In genomic region chr9:136621019-136621733, GRCh38 we compare ENCODE assay signal across 21 cellular contexts. TPM values are rescaled to one million over a fixed set of nuclear protein-coding genes. Genes with fewer than 3 reads are reported as not detected.
DNase-seq lines count a peak whose midpoint lies in the region; ATAC-seq and TF ChIP-seq lines count a peak whose summit lies in the region.
"Had no signal": no experiment of that assay in that cellular context is flagged by ENCODE, and none has a peak within 500 bp of the region (broad histone marks: within the 10 kb centered on the region; RNA-seq: fewer than 3 reads in every experiment).

No MANE protein-coding gene starts in this region.

- H3K27me3 Mint-ChIP-seq in neural progenitor cell (ENCODE audit: insufficient read depth, low read depth): peaks cover 9% of the 10 kb centered on the region

- no peak overlapping the region for H3K9ac ChIP-seq in neural progenitor cell

- H3K27me3 ChIP-seq in WERI-Rb-1 (ENCODE audit: insufficient read depth, low read depth, severe bottlenecking) (no peaks in the 10 kb centered on the region), neural progenitor cell (no peaks in the 10 kb centered on the region)
- H3K27me3 ChIP-seq: esophagus muscularis mucosa, right lobe of liver, tibial nerve had no signal

- no peak for ATAC-seq in GM18861 (IDR thresholded peaks at IDR 0.05; ENCODE audit: unreplicated experiment)
- ATAC-seq: A549, right lobe of liver had no signal

- H3K4me3 ChIP-seq in WERI-Rb-1 (ENCODE audit: low read depth, low read length): no peak overlapping the region
- H3K4me3 ChIP-seq in neural progenitor cell: no peak overlapping the region
- H3K4me3 ChIP-seq: A549, esophagus muscularis mucosa, right lobe of liver, tibial nerve had no signal

- H2AFZ ChIP-seq in neural progenitor cell (replicated peaks): no peak overlapping the region

- H4K20me1 ChIP-seq in neural progenitor cell (ENCODE audit: low read depth): no peaks in the 10 kb centered on the region

- H3F3A ChIP-seq in neural progenitor cell (ENCODE audit: low read depth): no peaks in the 10 kb centered on the region

- TF ChIP-seq CTCF in WERI-Rb-1 (IDR thresholded peaks at IDR 0.05; ENCODE audit: low read depth, low read length): no peak
- no peak for TF ChIP-seq CTCF in neural progenitor cell (IDR thresholded peaks at IDR 0.05)

- peaks cover 10% of the 10 kb centered on the region for H3K4me1 ChIP-seq in neural progenitor cell

- no peaks in the 10 kb centered on the region for H3K36me3 Mint-ChIP-seq in neural progenitor cell
- H3K36me3 Mint-ChIP-seq: CD4-positive, alpha-beta memory T cell had no signal

- H3K27ac ChIP-seq in WERI-Rb-1 (peak overlapping the region; percentile 73), neural progenitor cell (no peak overlapping the region)
- H3K27ac ChIP-seq: esophagus muscularis mucosa had no signal

- H3K9me3 ChIP-seq in WERI-Rb-1 (ENCODE audit: severe bottlenecking) (no peaks in the 10 kb centered on the region), neural progenitor cell (ENCODE audit: low read depth) (no peaks in the 10 kb centered on the region)
- H3K9me3 ChIP-seq: A549, esophagus muscularis mucosa, right lobe of liver, tibial nerve had no signal

- no peak overlapping the region for H3K27ac Mint-ChIP-seq in neural progenitor cell
- H3K27ac Mint-ChIP-seq: CD4-positive, alpha-beta memory T cell had no signal

- H3K4me2 ChIP-seq in neural progenitor cell: no peak overlapping the region
- H3K4me2 ChIP-seq: A549 had no signal

- H3K4me3 Mint-ChIP-seq in neural progenitor cell: no peak overlapping the region
- H3K4me3 Mint-ChIP-seq: CD4-positive, alpha-beta memory T cell had no signal

- DNase-seq in NCI-H2107 treated with DMSO at 0.1 percent for 48 hours (lab: John Stamatoyannopoulos, UW; ENCODE audit: unreplicated experiment) (peak; percentile 37), NCI-H2107 (lab: John Stamatoyannopoulos, UW) (no peak), WERI-Rb-1 (peak; percentile 4), left kidney (ENCODE audit: low read depth, low spot score) (peak; percentile 85), iPS-NIHi7 (ENCODE audit: extremely low spot score) (no peak), kidney tubule cell (ENCODE audit: low spot score) (no peak), neural progenitor cell (ENCODE audit: low spot score) (no peak)
- DNase-seq: activated CD4-positive, alpha-beta T cell treated with anti-CD3 and anti-CD28 coated beads for 48 hours; activated naive CD4-positive, alpha-beta T cell treated with Interleukin-2 at 50 U/mL for 16 hours; dermis blood vessel endothelial cell; EL; midbrain; NCI-H1436; stimulated activated CD4-positive, alpha-beta T cell treated with anti-CD3 and anti-CD28 coated beads, Interleukin-4, amount 100 ng/mL, for 24 hours had no signal

- H3K36me3 ChIP-seq in WERI-Rb-1 (no peaks in the 10 kb centered on the region), neural progenitor cell (no peaks in the 10 kb centered on the region)
- H3K36me3 ChIP-seq: esophagus muscularis mucosa, right lobe of liver, tibial nerve had no signal

- peaks cover 18% of the 10 kb centered on the region for H3K4me1 Mint-ChIP-seq in neural progenitor cell

- H3K79me2 ChIP-seq in neural progenitor cell (ENCODE audit: low read depth): no peaks in the 10 kb centered on the region

- no peaks in the 10 kb centered on the region for H3K9me3 Mint-ChIP-seq in neural progenitor cell
- H3K9me3 Mint-ChIP-seq: CD4-positive, alpha-beta memory T cell had no signal

RNA-seq across cellular contexts. Expression of gene EGFL7, which starts 41.5 kb away (rescaled TPM):
- total RNA-seq in neural progenitor cell (ENCODE audit: low replicate concordance): 16.5 and 47.4 TPM in 2 replicates
- total RNA-seq: CD4-positive, alpha-beta memory T cell; OCI-LY7 had no signal

Comparison
In these comparisons a context has a peak if more than half of its experiments do, and no peak if none do; other contexts are left out.
1. DNase-seq: peak in NCI-H2107 treated with DMSO at 0.1 percent for 48 hours (single experiment), WERI-Rb-1 (single experiment) and left kidney (single experiment); none in NCI-H2107 (single experiment), iPS-NIHi7 (single experiment), kidney tubule cell (single experiment) and neural progenitor cell (single experiment).